Comparison of ENCODE assay signal across 16 cellular contexts in the genomic region with DNA sequence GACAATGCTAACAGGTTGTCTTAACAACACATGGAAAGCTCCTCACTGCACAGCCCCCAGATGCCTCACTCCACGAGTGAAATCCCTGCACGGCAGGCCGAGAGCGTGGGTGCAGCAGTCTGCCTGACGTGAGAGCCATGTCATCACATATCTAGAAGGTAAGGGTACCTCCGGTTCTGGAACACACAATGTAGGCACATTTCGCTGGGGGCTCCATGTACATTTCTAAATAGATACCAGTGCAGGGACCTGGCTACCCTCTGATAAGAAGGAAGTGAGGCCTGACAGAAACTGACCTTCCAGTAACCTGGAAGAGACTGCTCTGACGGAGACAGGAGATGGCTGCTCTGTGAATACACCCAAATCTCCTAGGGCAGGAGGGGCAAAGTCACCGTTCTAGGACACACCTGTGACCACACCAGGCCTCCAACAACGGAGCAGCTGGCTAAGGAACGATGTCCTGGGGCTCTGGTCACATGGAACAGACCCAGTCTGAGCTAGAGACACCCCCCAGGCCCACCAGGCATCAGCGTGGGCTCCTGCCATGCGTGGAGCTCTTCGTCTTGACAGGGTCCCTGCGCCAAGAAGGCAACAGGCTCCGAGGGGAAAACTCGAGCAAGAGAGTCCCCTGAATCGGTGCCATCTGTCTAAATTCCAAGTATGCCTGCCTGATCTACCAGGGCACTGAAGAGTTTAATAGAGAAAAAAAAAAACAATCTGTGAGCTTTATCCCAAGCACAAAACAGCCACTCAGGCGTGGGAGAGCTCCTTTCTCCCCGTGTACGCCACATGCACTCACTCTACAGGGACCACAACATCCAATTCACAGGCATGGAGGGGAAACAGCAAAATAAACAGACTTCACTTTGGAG. TPM values are rescaled to one million over a fixed set of nuclear protein-coding genes. Genes with fewer than 3 reads are reported as not detected.
DNase-seq lines count a peak whose midpoint lies in the region; ATAC-seq, FAIRE-seq and TF ChIP-seq lines count a peak whose summit lies in the region.
"Had no signal": no experiment of that assay in that cellular context is flagged by ENCODE, and none has a peak within 500 bp of the region (broad histone marks: within the 10 kb centered on the region; RNA-seq: fewer than 3 reads in every experiment).

No MANE protein-coding gene starts in this region.

- intact Hi-C loops in left ventricle myocardium inferior (cut with micrococcal nuclease), result no loop called here
- intact Hi-C loops in gastrocnemius medialis (cut with DNase I; ENCODE audit: low total_unique reads), result no loop called here
- intact Hi-C loops in kidney (cut with DNase I), result no loop called here

- H3K4me3 ChIP-seq in left ventricle myocardium inferior (peak overlapping the region; percentile 48), gastrocnemius medialis (no peak overlapping the region), kidney (ENCODE audit: low read length in 2 of 2) (no peak overlapping the region), small intestine (ENCODE audit: low read depth in 1 of 2, low read length in 2 of 2) (no peak overlapping the region)
- H3K4me3 ChIP-seq: upper lobe of right lung had no signal

- TF ChIP-seq POLR2A in gastrocnemius medialis (IDR thresholded peaks at IDR 0.05), result no peak

- H3K4me3 Mint-ChIP-seq in activated naive CD4-positive, alpha-beta T cell treated with anti-CD3 and anti-CD28 coated beads, Interleukin-2, amount 10 ng/mL, durations not matched to agents 7 days and 5 days, result no peak overlapping the region
- peak overlapping the region in 3 of 4 donors; percentile 8 to 70 (median 37) for H3K4me3 Mint-ChIP-seq in IgD-negative memory B cell
- H3K4me3 Mint-ChIP-seq: T-helper 1 cell treated with Interleukin-12 subunit alpha and Interleukin-12 subunit beta and Interleukin-4 antibody, amounts not matched to agents 30 μg/mL and 1 μg/mL, for 36 hours had no signal

- CTCF ChIA-PET in activated naive CD4-positive, alpha-beta T cell treated with anti-CD3 and anti-CD28 coated beads, Interleukin-2, amount 10 ng/mL, durations not matched to agents 7 days and 5 days (lab: Charles Lee), result no interaction called here

- FAIRE-seq in kidney (lab: Jason Lieb, UNC) (no peak), small intestine (lab: Jason Lieb, UNC) (no peak)
- FAIRE-seq: astrocyte, colon had no signal

- H3K4me1 Mint-ChIP-seq in activated naive CD4-positive, alpha-beta T cell treated with anti-CD3 and anti-CD28 coated beads, Interleukin-2, amount 10 ng/mL, durations not matched to agents 7 days and 5 days, result peaks cover 4% of the 10 kb centered on the region
- H3K4me1 Mint-ChIP-seq in IgD-negative memory B cell, result peaks cover 11 to 28% (median 18%) of the 10 kb centered on the region in 3 donors

- H3K9me3 ChIP-seq in left ventricle myocardium inferior (replicated peaks), result no peaks in the 10 kb centered on the region
- H3K9me3 ChIP-seq in gastrocnemius medialis, result no peaks in the 10 kb centered on the region
- H3K9me3 ChIP-seq in kidney (ENCODE audit: control insufficient read depth in 1 of 2, low read length in 2 of 2), result no peaks in the 10 kb centered on the region
- H3K9me3 ChIP-seq in small intestine (ENCODE audit: control insufficient read depth, low read depth), result no peaks in the 10 kb centered on the region
- H3K9me3 ChIP-seq: upper lobe of right lung had no signal

- ATAC-seq in gastrocnemius medialis (no peak), HG03354 (IDR thresholded peaks at IDR 0.05; ENCODE audit: poor library complexity, severe bottlenecking, unreplicated experiment) (no peak)
- ATAC-seq: upper lobe of right lung had no signal

- H3K36me3 ChIP-seq in left ventricle myocardium inferior, result peaks cover 24% of the 10 kb centered on the region
- peaks cover 0 to 4% of the 10 kb centered on the region in 2 donors for H3K36me3 ChIP-seq in gastrocnemius medialis
- no peaks in the 10 kb centered on the region for H3K36me3 ChIP-seq in kidney (ENCODE audit: control insufficient read depth in 1 of 2, insufficient read depth in 2 of 2, low read length in 2 of 2)
- H3K36me3 ChIP-seq in small intestine (ENCODE audit: control insufficient read depth in 2 of 2, insufficient read depth in 2 of 2, low read length in 2 of 2), result peaks cover 4 to 10% of the 10 kb centered on the region in 2 donors

- peaks cover 30% of the 10 kb centered on the region for H3K4me1 ChIP-seq in left ventricle myocardium inferior
- H3K4me1 ChIP-seq in gastrocnemius medialis, result peaks cover 0 to 6% of the 10 kb centered on the region in 2 donors
- no peaks in the 10 kb centered on the region for H3K4me1 ChIP-seq in kidney (ENCODE audit: control insufficient read depth in 1 of 2, insufficient read depth in 1 of 2, low read depth in 1 of 2, low read length in 2 of 2)
- H3K4me1 ChIP-seq in small intestine (ENCODE audit: control insufficient read depth in 2 of 2, insufficient read depth in 1 of 2, low read depth in 1 of 2, low read length in 1 of 2), result no peaks in the 10 kb centered on the region
- H3K4me1 ChIP-seq: upper lobe of right lung had no signal

- H3K36me3 Mint-ChIP-seq in activated naive CD4-positive, alpha-beta T cell treated with anti-CD3 and anti-CD28 coated beads, Interleukin-2, amount 10 ng/mL, durations not matched to agents 7 days and 5 days, result peaks cover 65% of the 10 kb centered on the region
- H3K36me3 Mint-ChIP-seq in IgD-negative memory B cell, result peaks cover 10% of the 10 kb centered on the region

- peak overlapping the region; percentile 49 for H3K27ac Mint-ChIP-seq in activated naive CD4-positive, alpha-beta T cell treated with anti-CD3 and anti-CD28 coated beads, Interleukin-2, amount 10 ng/mL, durations not matched to agents 7 days and 5 days
- peak overlapping the region; percentile 80 to 92 (median 91) for H3K27ac Mint-ChIP-seq in IgD-negative memory B cell
- H3K27ac Mint-ChIP-seq: T-helper 1 cell treated with Interleukin-12 subunit alpha and Interleukin-12 subunit beta and Interleukin-4 antibody, amounts not matched to agents 30 μg/mL and 1 μg/mL, for 36 hours had no signal

- TF ChIP-seq CTCF in left ventricle myocardium inferior (IDR thresholded peaks at IDR 0.05; ENCODE audit: borderline replicate concordance), result no peak
- no peak for TF ChIP-seq CTCF in gastrocnemius medialis (IDR thresholded peaks at IDR 0.05 in 4 of 5, conservative IDR thresholded peaks at IDR 0.05 in 1 of 5)
- TF ChIP-seq CTCF in kidney (IDR thresholded peaks at IDR 0.05; ENCODE audit: borderline replicate concordance, extremely low read depth, insufficient read depth), result no peak

- H3K27ac ChIP-seq in left ventricle myocardium inferior (replicated peaks) (peak overlapping the region; percentile 90), gastrocnemius medialis (peak overlapping the region in 3 of 4 donors; percentile 7 to 43 (median 33)), kidney (ENCODE audit: low read depth in 2 of 2, low read length in 2 of 2) (no peak overlapping the region), small intestine (ENCODE audit: low read depth in 1 of 2, low read length in 1 of 2) (no peak overlapping the region)
- H3K27ac ChIP-seq: upper lobe of right lung had no signal

- WGBS in small intestine, 3 donors, result 81 to 88% (median 86%) methylated on average over 21 of the region's 21 CpGs

- H3K27me3 ChIP-seq in left ventricle myocardium inferior (ENCODE audit: low read depth) (no peaks in the 10 kb centered on the region), gastrocnemius medialis (no peaks in the 10 kb centered on the region), small intestine (ENCODE audit: control insufficient read depth in 2 of 2, insufficient read depth in 2 of 2, low read length in 2 of 2) (no peaks in the 10 kb centered on the region)
- H3K27me3 ChIP-seq: upper lobe of right lung had no signal

- in situ Hi-C loops in gastrocnemius medialis (cut with MboI; ENCODE audit: low sequenced_read_pairs in 4 of 4), result no loop called here

- H3K9me3 Mint-ChIP-seq in activated naive CD4-positive, alpha-beta T cell treated with anti-CD3 and anti-CD28 coated beads, Interleukin-2, amount 10 ng/mL, durations not matched to agents 7 days and 5 days, result no peaks in the 10 kb centered on the region
- no peaks in the 10 kb centered on the region for H3K9me3 Mint-ChIP-seq in IgD-negative memory B cell
- H3K9me3 Mint-ChIP-seq: T-helper 1 cell treated with Interleukin-12 subunit alpha and Interleukin-12 subunit beta and Interleukin-4 antibody, amounts not matched to agents 30 μg/mL and 1 μg/mL, for 36 hours had no signal

- no peak for DNase-seq in activated naive CD4-positive, alpha-beta T cell treated with anti-CD3 and anti-CD28 coated beads, Interleukin-2, amount 10 ng/mL, durations not matched to agents 7 days and 5 days
- DNase-seq in activated naive CD4-positive, alpha-beta T cell treated with anti-CD3 and anti-CD28 coated beads, Interleukin-2, amount 50 U/mL, for 16 hours, result no peak
- DNase-seq in left ventricle myocardium inferior (no peak), gastrocnemius medialis (no peak), kidney (no peak), small intestine (no peak)
- DNase-seq: activated effector memory CD4-positive, alpha-beta T cell treated with Interleukin-2 at 50 U/mL for 16 hours; midbrain; NCI-H187; stimulated activated naive CD4-positive, alpha-beta T cell treated with Interleukin-2 at 50 U/mL for 16 hours; upper lobe of right lung had no signal

- no peak overlapping the region for H3K9ac ChIP-seq in kidney (ENCODE audit: low read length in 2 of 2)

- H3K27me3 Mint-ChIP-seq in activated naive CD4-positive, alpha-beta T cell treated with anti-CD3 and anti-CD28 coated beads, Interleukin-2, amount 10 ng/mL, durations not matched to agents 7 days and 5 days, result no peaks in the 10 kb centered on the region
- no peaks in the 10 kb centered on the region for H3K27me3 Mint-ChIP-seq in IgD-negative memory B cell

RNA-seq across cellular contexts. Expression of a gene that starts 27.5 kb away (rescaled TPM):
- 708 TPM for polyA plus RNA-seq in IgD-negative memory B cell
- total RNA-seq in left ventricle myocardium inferior, result 13.4 TPM
- total RNA-seq in gastrocnemius medialis, result 1 to 10 TPM; 4.9 to 9.6 (median 6.5) TPM
- 69.0 TPM for total RNA-seq in kidney
- 50.7 TPM for polyA plus RNA-seq in kidney (ENCODE audit: insufficient read depth, low read depth, low replicate concordance)
- 10 to 100 TPM; 25.7 to 41.9 (median 41.3) TPM for polyA plus RNA-seq in small intestine

Comparison
In these comparisons a context has a peak if more than half of its experiments do, and no peak if none do; other contexts are left out.
1. H3K27ac ChIP-seq: peak in left ventricle myocardium inferior (single experiment) and gastrocnemius medialis (3 of 4); none in kidney (0 of 2) and small intestine (0 of 2).